Comparison of ENCODE assay signal across 1 cellular context in genomic region chr10:34705563-34705962, GRCh38.
TF ChIP-seq lines count a peak whose summit lies in the region.

No MANE protein-coding gene starts in this region.

TF ChIP-seq in GM12878, 131 proteins besides CTCF, POLR2A, EP300 and RAD21 (continued from another document and continues in another):
- TF ChIP-seq ATF3 (IDR thresholded peaks at IDR 0.05; ENCODE audit: borderline replicate concordance, extremely low read depth, low read depth, low read length) (no peak), ZZZ3 (IDR thresholded peaks at IDR 0.05; ENCODE audit: control insufficient read depth, insufficient read length, low read depth) (no peak), TBL1XR1 (IDR thresholded peaks at IDR 0.05; ENCODE audit: low read depth, low read length) (no peak), ZBTB33 (IDR thresholded peaks at IDR 0.05) (no peak), CBFB (IDR thresholded peaks at IDR 0.05; ENCODE audit: low read depth) (peak; percentile 60; the same call in 1 of the 2 replicates), MXI1 (IDR thresholded peaks at IDR 0.05; ENCODE audit: low read depth, low read length) (no peak), MLLT1 (IDR thresholded peaks at IDR 0.05) (peak; percentile 88), WRNIP1 (IDR thresholded peaks at IDR 0.05; ENCODE audit: borderline replicate concordance, low read depth, low read length) (no peak), MTA2 (IDR thresholded peaks at IDR 0.05; ENCODE audit: low read depth) (peak; percentile 74), FOXM1 (IDR thresholded peaks at IDR 0.05; ENCODE audit: low read depth, low read length) (no peak), IRF5 (IDR thresholded peaks at IDR 0.05; ENCODE audit: borderline replicate concordance) (peak; percentile 90), USF2 (IDR thresholded peaks at IDR 0.05; ENCODE audit: borderline replicate concordance, low read depth, low read length) (no peak), BCLAF1 (IDR thresholded peaks at IDR 0.05) (no peak), YBX1 (IDR thresholded peaks at IDR 0.05) (no peak), BMI1 (IDR thresholded peaks at IDR 0.05; ENCODE audit: borderline replicate concordance) (no peak), SREBF1 (IDR thresholded peaks at IDR 0.05; ENCODE audit: low read length) (no peak), CBX3 (IDR thresholded peaks at IDR 0.05; ENCODE audit: borderline replicate concordance, low read depth) (no peak), CHD1 (IDR thresholded peaks at IDR 0.05; ENCODE audit: low read depth, low read length) (no peak), REST (IDR thresholded peaks at IDR 0.05; ENCODE audit: low read depth, low read length) (no peak), PAX8 (IDR thresholded peaks at IDR 0.05) (no peak), MAX (IDR thresholded peaks at IDR 0.05; ENCODE audit: low read depth, low read length) (no peak), YY1 (IDR thresholded peaks at IDR 0.05; ENCODE audit: low read depth, low read length) (no peak), SMC3 (IDR thresholded peaks at IDR 0.05; ENCODE audit: borderline replicate concordance, low read length) (no peak), HDAC2 (IDR thresholded peaks at IDR 0.05) (no peak), RELB (IDR thresholded peaks at IDR 0.05; ENCODE audit: low read depth) (no peak), LARP7 (IDR thresholded peaks at IDR 0.05) (no peak), ZNF687 (IDR thresholded peaks at IDR 0.05) (no peak), MYB (IDR thresholded peaks at IDR 0.05; ENCODE audit: borderline replicate concordance, low read depth, low read length) (no peak), SIX5 (IDR thresholded peaks at IDR 0.05; ENCODE audit: low read depth, low read length, severe bottlenecking) (no peak), ZNF592 (IDR thresholded peaks at IDR 0.05) (no peak)
